Comparison of ENCODE assay signal across 8 cellular contexts in the genomic region with DNA sequence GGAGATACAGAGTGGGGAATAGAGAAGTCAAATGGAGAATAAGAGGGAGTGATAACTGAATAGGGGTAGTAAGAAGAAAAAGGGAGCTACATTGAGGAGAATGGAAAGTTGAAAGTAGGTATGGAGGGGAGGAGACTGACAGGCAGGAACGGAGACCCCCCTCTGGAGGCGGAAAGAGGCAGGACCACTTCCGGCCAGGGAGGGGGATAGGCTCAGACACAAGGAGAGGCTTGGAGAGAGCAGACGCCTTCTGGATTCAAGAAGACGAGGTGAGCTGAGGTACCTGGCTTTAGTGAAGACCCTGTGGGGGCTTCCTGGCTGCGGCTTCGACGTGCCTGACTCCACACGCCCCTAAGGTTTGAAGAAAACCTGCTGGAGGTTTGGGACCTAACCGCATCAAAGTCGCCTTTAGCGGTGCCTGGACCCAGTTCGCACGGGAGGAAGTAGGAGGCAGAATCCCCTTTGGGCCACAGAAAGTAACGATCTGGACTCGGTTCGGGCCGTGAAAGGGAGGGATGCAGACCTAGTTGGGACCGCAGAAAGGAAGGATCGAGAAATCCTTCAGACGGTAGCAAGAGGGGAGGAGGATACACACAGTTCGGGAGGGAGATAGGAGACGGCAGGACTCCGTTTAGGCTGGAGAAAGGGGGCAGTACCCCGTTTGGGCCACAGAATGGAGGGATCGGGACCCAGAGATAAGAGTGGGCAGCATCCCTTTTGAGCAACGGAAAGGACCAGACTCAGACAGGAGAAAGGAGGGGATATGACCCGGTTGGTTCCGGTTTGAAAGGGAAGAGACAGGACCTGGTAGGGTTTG. TPM values are rescaled to one million over a fixed set of nuclear protein-coding genes. Genes with fewer than 3 reads are reported as not detected.
DNase-seq lines count a peak whose midpoint lies in the region; ATAC-seq, FAIRE-seq and TF ChIP-seq lines count a peak whose summit lies in the region.

A gene with protein sequence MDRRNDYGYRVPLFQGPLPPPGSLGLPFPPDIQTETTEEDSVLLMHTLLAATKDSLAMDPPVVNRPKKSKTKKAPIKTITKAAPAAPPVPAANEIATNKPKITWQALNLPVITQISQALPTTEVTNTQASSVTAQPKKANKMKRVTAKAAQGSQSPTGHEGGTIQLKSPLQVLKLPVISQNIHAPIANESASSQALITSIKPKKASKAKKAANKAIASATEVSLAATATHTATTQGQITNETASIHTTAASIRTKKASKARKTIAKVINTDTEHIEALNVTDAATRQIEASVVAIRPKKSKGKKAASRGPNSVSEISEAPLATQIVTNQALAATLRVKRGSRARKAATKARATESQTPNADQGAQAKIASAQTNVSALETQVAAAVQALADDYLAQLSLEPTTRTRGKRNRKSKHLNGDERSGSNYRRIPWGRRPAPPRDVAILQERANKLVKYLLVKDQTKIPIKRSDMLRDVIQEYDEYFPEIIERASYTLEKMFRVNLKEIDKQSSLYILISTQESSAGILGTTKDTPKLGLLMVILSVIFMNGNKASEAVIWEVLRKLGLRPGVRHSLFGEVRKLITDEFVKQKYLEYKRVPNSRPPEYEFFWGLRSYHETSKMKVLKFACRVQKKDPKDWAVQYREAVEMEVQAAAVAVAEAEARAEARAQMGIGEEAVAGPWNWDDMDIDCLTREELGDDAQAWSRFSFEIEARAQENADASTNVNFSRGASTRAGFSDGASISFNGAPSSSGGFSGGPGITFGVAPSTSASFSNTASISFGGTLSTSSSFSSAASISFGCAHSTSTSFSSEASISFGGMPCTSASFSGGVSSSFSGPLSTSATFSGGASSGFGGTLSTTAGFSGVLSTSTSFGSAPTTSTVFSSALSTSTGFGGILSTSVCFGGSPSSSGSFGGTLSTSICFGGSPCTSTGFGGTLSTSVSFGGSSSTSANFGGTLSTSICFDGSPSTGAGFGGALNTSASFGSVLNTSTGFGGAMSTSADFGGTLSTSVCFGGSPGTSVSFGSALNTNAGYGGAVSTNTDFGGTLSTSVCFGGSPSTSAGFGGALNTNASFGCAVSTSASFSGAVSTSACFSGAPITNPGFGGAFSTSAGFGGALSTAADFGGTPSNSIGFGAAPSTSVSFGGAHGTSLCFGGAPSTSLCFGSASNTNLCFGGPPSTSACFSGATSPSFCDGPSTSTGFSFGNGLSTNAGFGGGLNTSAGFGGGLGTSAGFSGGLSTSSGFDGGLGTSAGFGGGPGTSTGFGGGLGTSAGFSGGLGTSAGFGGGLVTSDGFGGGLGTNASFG (N-terminal part only) (plus strand): TSS at position 215 of the 817 bp plus-strand sequence. CDS start 1,423 bp downstream, outside the sequence.

- TF ChIP-seq EP300 in H1 (IDR thresholded peaks at IDR 0.05; ENCODE audit: borderline replicate concordance in 1 of 2, low read depth in 2 of 2, low read length in 2 of 2): no peak

- peaks cover 0 to 8% of the 10 kb centered on the region in 2 experiments; a peak in 1 of 4 replicates for H3K79me2 ChIP-seq in H1 (ENCODE audit: control insufficient read depth in 1 of 2, insufficient read depth in 2 of 2, low read length in 2 of 2)
- H3K79me2 ChIP-seq in PC-9 (ENCODE audit: low read depth): no peaks in the 10 kb centered on the region

- H3K56ac ChIP-seq in H1 (replicated peaks; ENCODE audit: insufficient read length, low read depth, low read length): peak within 1 kb of the TSS; percentile 34

- BruUV-seq in PC-9 (replicated peaks; lab: Mats Ljungman, UMichigan): no TSS peak

- H3K79me1 ChIP-seq in H1 (ENCODE audit: low read depth, low read length): no peaks in the 10 kb centered on the region; the same call in 1 of the 2 replicates

- no peak within 1 kb of the TSS for H2BK20ac ChIP-seq in H1 (ENCODE audit: low read length)

- H3K23me2 ChIP-seq in H1 (ENCODE audit: low read depth, low read length): no peaks in the 10 kb centered on the region; the same call in 1 of the 2 replicates

- peak; percentile 25 for ATAC-seq in GM21723 (IDR thresholded peaks at IDR 0.05; ENCODE audit: unreplicated experiment)
- ATAC-seq in left lobe of liver: no peak

- TF ChIP-seq CTCF in BJ (IDR thresholded peaks at IDR 0.05; ENCODE audit: insufficient read depth, low read depth, low read length) (peak; percentile 20; the same call in 1 of the 2 replicates), H1 (IDR thresholded peaks at IDR 0.05; ENCODE audit: control extremely low read depth in 1 of 3, insufficient read depth in 1 of 3, low read depth in 1 of 3, low read length in 3 of 3) (peak in 2 of 3 experiments; percentile 21 to 24; a peak in 3 of 4 replicates), PC-9 (conservative IDR thresholded peaks at IDR 0.05) (no peak)

- H3K4me3 ChIP-seq in BJ (ENCODE audit: low read depth, low read length) (peak within 1 kb of the TSS; percentile 57), H1 (ENCODE audit: extremely low read depth in 1 of 4, insufficient read depth in 2 of 4, low read depth in 3 of 4, low read length in 4 of 4) (peak within 1 kb of the TSS; percentile 80 to 97 (median 96)), muscle layer of colon (ENCODE audit: low read depth in 1 of 2, low read length in 2 of 2) (peak within 1 kb of the TSS; percentile 50 to 63), PC-9 (no peak within 1 kb of the TSS)

- H3K4me1 ChIP-seq in H1 (replicated peaks in 1 of 4; ENCODE audit: control insufficient read depth in 3 of 4, insufficient read depth in 4 of 4, low read length in 3 of 4): no peaks in the 10 kb centered on the region
- no peaks in the 10 kb centered on the region for H3K4me1 ChIP-seq in muscle layer of colon (ENCODE audit: insufficient read depth, low read length)
- H3K4me1 ChIP-seq in PC-9 (replicated peaks; ENCODE audit: insufficient read depth): no peaks in the 10 kb centered on the region

- no peak within 1 kb of the TSS for H3K27ac ChIP-seq in H1 (ENCODE audit: low read depth, low read length)
- peak within 1 kb of the TSS; percentile 34 for H3K27ac ChIP-seq in muscle layer of colon (ENCODE audit: low read depth, low read length)
- H3K27ac ChIP-seq in PC-9: no peak within 1 kb of the TSS

- POLR2A ChIA-PET in BJ (lab: Charles Lee) (interaction anchor here (0.7 kb wide), 1 partner anchor 105 kb away, joined by 11 read pairs; no protein-coding TSS in a partner anchor), H1 (lab: Charles Lee; ENCODE audit: partially characterized antibody) (no interaction called here), PC-9 (lab: Charles Lee; ENCODE audit: unreplicated experiment) (no interaction called here)

- H2BK120ac ChIP-seq in H1 (replicated peaks; ENCODE audit: low read depth, low read length): no peak within 1 kb of the TSS

- no peak within 1 kb of the TSS for H4K8ac ChIP-seq in H1 (ENCODE audit: extremely low read depth, insufficient read depth, low read length)

- H3K36me3 ChIP-seq in BJ (ENCODE audit: control insufficient read depth, insufficient read depth, low read length): no peaks in the 10 kb centered on the region
- H3K36me3 ChIP-seq in H1 (ENCODE audit: control insufficient read depth in 2 of 4, insufficient read depth in 4 of 4, low read length in 3 of 4): peaks cover 0 to 28% (median 15%) of the 10 kb centered on the region in 4 experiments; a peak in 6 of 8 replicates
- H3K36me3 ChIP-seq in muscle layer of colon (ENCODE audit: insufficient read depth, low read length): no peaks in the 10 kb centered on the region
- no peaks in the 10 kb centered on the region for H3K36me3 ChIP-seq in PC-9 (ENCODE audit: low read depth)

- H3K18ac ChIP-seq in H1 (ENCODE audit: extremely low read depth, low read length): no peak within 1 kb of the TSS

- no peak within 1 kb of the TSS for H2AK5ac ChIP-seq in H1 (ENCODE audit: low read depth, low read length)

- no peak within 1 kb of the TSS for H3K23ac ChIP-seq in H1 (ENCODE audit: insufficient read length)

- H3K9ac ChIP-seq in H1 (replicated peaks in 1 of 4; ENCODE audit: extremely low read depth in 1 of 4, low read depth in 3 of 4, low read length in 3 of 4) (peak within 1 kb of the TSS in 3 of 4 experiments; percentile 40 to 85 (median 70); a peak in 6 of 7 replicates), muscle layer of colon (ENCODE audit: low read length) (peak within 1 kb of the TSS; percentile 50)

- no peak within 1 kb of the TSS for H2BK15ac ChIP-seq in H1 (ENCODE audit: low read length)

- intact Hi-C loops in PC-9 (cut with micrococcal nuclease; ENCODE audit: unreplicated experiment): no loop called here

- 0% methylated on average over 7 of the region's 29 CpGs; no CpG with 5 or more reads in 1 of the 2 experiments for WGBS in H1 (ENCODE audit: extremely low coverage in 1 of 2, insufficient coverage in 1 of 2, insufficient read length in 1 of 2, insufficient replicate concordance in 2 of 2, low coverage in 1 of 2, low lambda C conversion rate in 2 of 2, missing lambda C conversion rate in 1 of 2), 2 experiments

- H3K14ac ChIP-seq in H1 (ENCODE audit: insufficient read length): no peak within 1 kb of the TSS

- peak in 1 of 2 experiments; percentile 45; a peak in 1 of 3 replicates for TF ChIP-seq POLR2A in H1 (IDR thresholded peaks at IDR 0.05; ENCODE audit: control extremely low read depth in 1 of 2, low read depth in 2 of 2, low read length in 2 of 2)

- H4K20me1 ChIP-seq in H1 (replicated peaks in 1 of 2; ENCODE audit: control insufficient read depth in 1 of 2, insufficient read depth in 2 of 2, low read length in 2 of 2) (no peaks in the 10 kb centered on the region), PC-9 (ENCODE audit: insufficient read depth) (no peaks in the 10 kb centered on the region)

- H2BK5ac ChIP-seq in H1 (ENCODE audit: low read depth, low read length): peak within 1 kb of the TSS; percentile 66

- H3K27me3 ChIP-seq in BJ (ENCODE audit: control insufficient read depth, insufficient read depth, low read length) (no peaks in the 10 kb centered on the region), H1 (replicated peaks in 1 of 4; ENCODE audit: control insufficient read depth in 3 of 4, extremely low read depth in 1 of 4, insufficient read depth in 3 of 4, low read length in 3 of 4) (no peaks in the 10 kb centered on the region), muscle layer of colon (ENCODE audit: control insufficient read depth in 1 of 2, insufficient read depth in 2 of 2, low read length in 2 of 2) (peaks cover 0 to 9% of the 10 kb centered on the region in 2 donors), PC-9 (ENCODE audit: insufficient read depth, low read depth) (peaks cover 3% of the 10 kb centered on the region; the same call in 1 of the 2 replicates)

- H4K91ac ChIP-seq in H1 (replicated peaks; ENCODE audit: insufficient read length, low read length): no peak within 1 kb of the TSS

- H2BK12ac ChIP-seq in H1 (ENCODE audit: low read depth, low read length): no peak within 1 kb of the TSS

- no peak within 1 kb of the TSS for H4K5ac ChIP-seq in H1 (ENCODE audit: insufficient read length, low read depth, low read length)

- peak in 1 of 2 experiments; percentile 11; a peak in 2 of 4 replicates for TF ChIP-seq RAD21 in H1 (IDR thresholded peaks at IDR 0.05 in 1 of 2, conservative IDR thresholded peaks at IDR 0.05 in 1 of 2; ENCODE audit: low read depth in 2 of 2, low read length in 2 of 2)

- CTCF ChIA-PET in BJ (lab: Yijun Ruan, JAX) (no interaction called here), H1 (lab: Charles Lee; ENCODE audit: partially characterized antibody) (interaction anchor here (0.8 to 1.0 kb wide), 4 partner anchors 18 to 80 kb away, joined by 3 read pairs; no protein-coding TSS in a partner anchor), PC-9 (lab: Charles Lee) (no interaction called here)

- H3K4ac ChIP-seq in H1 (replicated peaks; ENCODE audit: insufficient read length, low read depth, low read length): no peak within 1 kb of the TSS

- H3K9me3 ChIP-seq in H1 (ENCODE audit: insufficient read depth in 2 of 2, low read depth in 1 of 2, low read length in 1 of 2) (no peaks in the 10 kb centered on the region), muscle layer of colon (ENCODE audit: low read length) (no peaks in the 10 kb centered on the region), PC-9 (ENCODE audit: insufficient read depth, low read depth) (no peaks in the 10 kb centered on the region)

- no peak for DNase-seq in BJ (ENCODE audit: low read depth)
- peak; percentile 33 for DNase-seq in OCI-M1 (lab: John Stamatoyannopoulos, UW)
- peak in 1 of 2 experiments; percentile 53 for DNase-seq in H1 (ENCODE audit: low read depth in 1 of 2, low spot score in 2 of 2)
- DNase-seq in ureter (ENCODE audit: low spot score): no peak
- DNase-seq in PC-9: no peak
- DNase-seq in left lobe of liver (ENCODE audit: low spot score): no peak

- H3K4me2 ChIP-seq in H1 (ENCODE audit: insufficient read depth in 1 of 2, low read depth in 2 of 2, low read length in 2 of 2) (peak within 1 kb of the TSS; percentile 73 to 74), PC-9 (no peak within 1 kb of the TSS)

- peak; percentile 63 for FAIRE-seq in H1 (lab: Jason Lieb, UNC)

- H2AFZ ChIP-seq in H1 (ENCODE audit: low read length) (peak within 1 kb of the TSS; percentile 92), PC-9 (no peak within 1 kb of the TSS)

- H3K9me2 ChIP-seq in PC-9 (ENCODE audit: insufficient read depth): no peaks in the 10 kb centered on the region

- no peaks in the 10 kb centered on the region for H3F3A ChIP-seq in PC-9 (ENCODE audit: insufficient read depth, low read depth)

RNA-seq across cellular contexts. Expression of the gene that starts here (rescaled TPM):
- polyA plus RNA-seq in BJ (2011; rRNA removed): 9.9 and 11.1 TPM in 2 replicates
- polyA minus RNA-seq in BJ (2011; rRNA and poly(A)+ RNA removed): 6.4 and 6.5 TPM in 2 replicates
- total RNA-seq in H1 (2021; fragmentation: NEBNext Ultra II Directional; extraction: Animal tissue kit (Norgen Biotek cat#: 25700)): 49.5 and 55.5 TPM in 2 replicates
- 57.6 and 71.5 TPM in 2 replicates for polyA plus RNA-seq in H1 (2011; rRNA removed)
- 47.3 TPM for polyA plus RNA-seq in H1 (2011; cell fraction: cytosol; rRNA removed)
- 127 TPM for polyA plus RNA-seq in H1 (2011; cell fraction: nucleus; rRNA removed)
- 36.3 to 43.5 TPM (median 38.6 TPM) in 4 replicates for polyA plus RNA-seq in H1 (2012, experiment 1 of 2)
- 22.3 TPM for polyA plus RNA-seq in H1 (2012, experiment 2 of 2)
- polyA plus RNA-seq in H1 (2013, experiment 1 of 2): 41.6 TPM
- 46.6 TPM for polyA plus RNA-seq in H1 (2013, experiment 2 of 2)
- 75.1 and 78.0 TPM in 2 replicates for polyA minus RNA-seq in H1 (2011; rRNA and poly(A)+ RNA removed)
- polyA minus RNA-seq in H1 (2011; cell fraction: cytosol; rRNA and poly(A)+ RNA removed): 34.3 TPM
- 50.8 TPM for polyA minus RNA-seq in H1 (2011; cell fraction: nucleus; rRNA and poly(A)+ RNA removed)
- 11.3 TPM for total RNA-seq in ureter
- total RNA-seq in PC-9 (2021): not detected in 2 replicates
- 0.70 TPM for total RNA-seq in left lobe of liver
